1 cellular context compared by ENCODE assay signal in the genomic region with DNA sequence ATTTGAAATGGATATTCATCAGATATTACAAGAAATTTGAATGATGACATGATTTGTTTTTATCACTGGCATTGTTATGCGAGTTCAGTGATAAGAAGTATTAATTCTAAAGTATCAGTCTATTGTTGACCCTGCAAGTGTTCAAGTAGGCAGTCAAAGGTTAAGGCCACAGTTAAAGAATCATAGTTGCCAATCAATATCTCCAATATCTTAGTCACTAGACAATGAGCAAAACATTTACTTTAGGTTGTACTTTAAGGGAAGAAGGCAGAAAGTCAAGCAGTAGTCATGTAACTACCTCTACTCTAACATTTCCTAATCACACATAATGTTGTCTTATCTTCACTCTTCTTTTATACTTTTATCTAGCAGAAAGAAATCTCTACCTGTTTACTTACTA.
TF ChIP-seq lines count a peak whose summit lies in the region.

No MANE protein-coding gene starts in this region.

TF ChIP-seq in HepG2, 621 proteins besides CTCF, POLR2A, EP300 and RAD21 (continued from another document):
- TF ChIP-seq, protein P1, sequence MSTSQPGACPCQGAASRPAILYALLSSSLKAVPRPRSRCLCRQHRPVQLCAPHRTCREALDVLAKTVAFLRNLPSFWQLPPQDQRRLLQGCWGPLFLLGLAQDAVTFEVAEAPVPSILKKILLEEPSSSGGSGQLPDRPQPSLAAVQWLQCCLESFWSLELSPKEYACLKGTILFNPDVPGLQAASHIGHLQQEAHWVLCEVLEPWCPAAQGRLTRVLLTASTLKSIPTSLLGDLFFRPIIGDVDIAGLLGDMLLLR (CRISPR knock-in tag; IDR thresholded peaks at IDR 0.05): no peak
- TF ChIP-seq ZMYM4 (CRISPR knock-in tag; IDR thresholded peaks at IDR 0.05): peak; percentile 36; the same call in 1 of the 2 replicates
- peak; percentile 68; the same call in 1 of the 2 replicates for TF ChIP-seq ONECUT2 (CRISPR knock-in tag; IDR thresholded peaks at IDR 0.05)
- peak; percentile 67; the same call in 1 of the 2 replicates for TF ChIP-seq NFIC (IDR thresholded peaks at IDR 0.05; ENCODE audit: low read length)
- no peak for TF ChIP-seq MIER2 (CRISPR knock-in tag; IDR thresholded peaks at IDR 0.05)
- peak; percentile 48; the same call in 1 of the 2 replicates for TF ChIP-seq HNF4A (CRISPR knock-in tag; IDR thresholded peaks at IDR 0.05)
- TF ChIP-seq, protein P2, sequence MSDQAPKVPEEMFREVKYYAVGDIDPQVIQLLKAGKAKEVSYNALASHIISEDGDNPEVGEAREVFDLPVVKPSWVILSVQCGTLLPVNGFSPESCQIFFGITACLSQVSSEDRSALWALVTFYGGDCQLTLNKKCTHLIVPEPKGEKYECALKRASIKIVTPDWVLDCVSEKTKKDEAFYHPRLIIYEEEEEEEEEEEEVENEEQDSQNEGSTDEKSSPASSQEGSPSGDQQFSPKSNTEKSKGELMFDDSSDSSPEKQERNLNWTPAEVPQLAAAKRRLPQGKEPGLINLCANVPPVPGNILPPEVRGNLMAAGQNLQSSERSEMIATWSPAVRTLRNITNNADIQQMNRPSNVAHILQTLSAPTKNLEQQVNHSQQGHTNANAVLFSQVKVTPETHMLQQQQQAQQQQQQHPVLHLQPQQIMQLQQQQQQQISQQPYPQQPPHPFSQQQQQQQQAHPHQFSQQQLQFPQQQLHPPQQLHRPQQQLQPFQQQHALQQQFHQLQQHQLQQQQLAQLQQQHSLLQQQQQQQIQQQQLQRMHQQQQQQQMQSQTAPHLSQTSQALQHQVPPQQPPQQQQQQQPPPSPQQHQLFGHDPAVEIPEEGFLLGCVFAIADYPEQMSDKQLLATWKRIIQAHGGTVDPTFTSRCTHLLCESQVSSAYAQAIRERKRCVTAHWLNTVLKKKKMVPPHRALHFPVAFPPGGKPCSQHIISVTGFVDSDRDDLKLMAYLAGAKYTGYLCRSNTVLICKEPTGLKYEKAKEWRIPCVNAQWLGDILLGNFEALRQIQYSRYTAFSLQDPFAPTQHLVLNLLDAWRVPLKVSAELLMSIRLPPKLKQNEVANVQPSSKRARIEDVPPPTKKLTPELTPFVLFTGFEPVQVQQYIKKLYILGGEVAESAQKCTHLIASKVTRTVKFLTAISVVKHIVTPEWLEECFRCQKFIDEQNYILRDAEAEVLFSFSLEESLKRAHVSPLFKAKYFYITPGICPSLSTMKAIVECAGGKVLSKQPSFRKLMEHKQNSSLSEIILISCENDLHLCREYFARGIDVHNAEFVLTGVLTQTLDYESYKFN (CRISPR knock-in tag; conservative IDR thresholded peaks at IDR 0.05): peak; percentile 47; the same call in 1 of the 2 replicates
- TF ChIP-seq ZNF557 (CRISPR knock-in tag; IDR thresholded peaks at IDR 0.05): no peak
- TF ChIP-seq MIXL1 (CRISPR knock-in tag; IDR thresholded peaks at IDR 0.05): 0 out of 2 replicates have a peak, but pooled peaks have one; percentile 1
- TF ChIP-seq SOX6 (IDR thresholded peaks at IDR 0.05): no peak
- TF ChIP-seq SOX6 (CRISPR knock-in tag; IDR thresholded peaks at IDR 0.05): peak; percentile 84
- TF ChIP-seq RARA (CRISPR knock-in tag; IDR thresholded peaks at IDR 0.05): peak; percentile 19; the same call in 1 of the 2 replicates
- TF ChIP-seq PTBP1 (IDR thresholded peaks at IDR 0.05; ENCODE audit: low read depth, low read length, poor library complexity, severe bottlenecking): no peak
- no peak for TF ChIP-seq GATAD2A (CRISPR knock-in tag; IDR thresholded peaks at IDR 0.05)
- TF ChIP-seq, protein P3, sequence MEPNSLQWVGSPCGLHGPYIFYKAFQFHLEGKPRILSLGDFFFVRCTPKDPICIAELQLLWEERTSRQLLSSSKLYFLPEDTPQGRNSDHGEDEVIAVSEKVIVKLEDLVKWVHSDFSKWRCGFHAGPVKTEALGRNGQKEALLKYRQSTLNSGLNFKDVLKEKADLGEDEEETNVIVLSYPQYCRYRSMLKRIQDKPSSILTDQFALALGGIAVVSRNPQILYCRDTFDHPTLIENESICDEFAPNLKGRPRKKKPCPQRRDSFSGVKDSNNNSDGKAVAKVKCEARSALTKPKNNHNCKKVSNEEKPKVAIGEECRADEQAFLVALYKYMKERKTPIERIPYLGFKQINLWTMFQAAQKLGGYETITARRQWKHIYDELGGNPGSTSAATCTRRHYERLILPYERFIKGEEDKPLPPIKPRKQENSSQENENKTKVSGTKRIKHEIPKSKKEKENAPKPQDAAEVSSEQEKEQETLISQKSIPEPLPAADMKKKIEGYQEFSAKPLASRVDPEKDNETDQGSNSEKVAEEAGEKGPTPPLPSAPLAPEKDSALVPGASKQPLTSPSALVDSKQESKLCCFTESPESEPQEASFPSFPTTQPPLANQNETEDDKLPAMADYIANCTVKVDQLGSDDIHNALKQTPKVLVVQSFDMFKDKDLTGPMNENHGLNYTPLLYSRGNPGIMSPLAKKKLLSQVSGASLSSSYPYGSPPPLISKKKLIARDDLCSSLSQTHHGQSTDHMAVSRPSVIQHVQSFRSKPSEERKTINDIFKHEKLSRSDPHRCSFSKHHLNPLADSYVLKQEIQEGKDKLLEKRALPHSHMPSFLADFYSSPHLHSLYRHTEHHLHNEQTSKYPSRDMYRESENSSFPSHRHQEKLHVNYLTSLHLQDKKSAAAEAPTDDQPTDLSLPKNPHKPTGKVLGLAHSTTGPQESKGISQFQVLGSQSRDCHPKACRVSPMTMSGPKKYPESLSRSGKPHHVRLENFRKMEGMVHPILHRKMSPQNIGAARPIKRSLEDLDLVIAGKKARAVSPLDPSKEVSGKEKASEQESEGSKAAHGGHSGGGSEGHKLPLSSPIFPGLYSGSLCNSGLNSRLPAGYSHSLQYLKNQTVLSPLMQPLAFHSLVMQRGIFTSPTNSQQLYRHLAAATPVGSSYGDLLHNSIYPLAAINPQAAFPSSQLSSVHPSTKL (CRISPR knock-in tag; IDR thresholded peaks at IDR 0.05): 0 out of 2 replicates have a peak, but pooled peaks have one; percentile 9
- no peak for TF ChIP-seq CHCHD3 (CRISPR knock-in tag; IDR thresholded peaks at IDR 0.05)
- TF ChIP-seq, protein P4, sequence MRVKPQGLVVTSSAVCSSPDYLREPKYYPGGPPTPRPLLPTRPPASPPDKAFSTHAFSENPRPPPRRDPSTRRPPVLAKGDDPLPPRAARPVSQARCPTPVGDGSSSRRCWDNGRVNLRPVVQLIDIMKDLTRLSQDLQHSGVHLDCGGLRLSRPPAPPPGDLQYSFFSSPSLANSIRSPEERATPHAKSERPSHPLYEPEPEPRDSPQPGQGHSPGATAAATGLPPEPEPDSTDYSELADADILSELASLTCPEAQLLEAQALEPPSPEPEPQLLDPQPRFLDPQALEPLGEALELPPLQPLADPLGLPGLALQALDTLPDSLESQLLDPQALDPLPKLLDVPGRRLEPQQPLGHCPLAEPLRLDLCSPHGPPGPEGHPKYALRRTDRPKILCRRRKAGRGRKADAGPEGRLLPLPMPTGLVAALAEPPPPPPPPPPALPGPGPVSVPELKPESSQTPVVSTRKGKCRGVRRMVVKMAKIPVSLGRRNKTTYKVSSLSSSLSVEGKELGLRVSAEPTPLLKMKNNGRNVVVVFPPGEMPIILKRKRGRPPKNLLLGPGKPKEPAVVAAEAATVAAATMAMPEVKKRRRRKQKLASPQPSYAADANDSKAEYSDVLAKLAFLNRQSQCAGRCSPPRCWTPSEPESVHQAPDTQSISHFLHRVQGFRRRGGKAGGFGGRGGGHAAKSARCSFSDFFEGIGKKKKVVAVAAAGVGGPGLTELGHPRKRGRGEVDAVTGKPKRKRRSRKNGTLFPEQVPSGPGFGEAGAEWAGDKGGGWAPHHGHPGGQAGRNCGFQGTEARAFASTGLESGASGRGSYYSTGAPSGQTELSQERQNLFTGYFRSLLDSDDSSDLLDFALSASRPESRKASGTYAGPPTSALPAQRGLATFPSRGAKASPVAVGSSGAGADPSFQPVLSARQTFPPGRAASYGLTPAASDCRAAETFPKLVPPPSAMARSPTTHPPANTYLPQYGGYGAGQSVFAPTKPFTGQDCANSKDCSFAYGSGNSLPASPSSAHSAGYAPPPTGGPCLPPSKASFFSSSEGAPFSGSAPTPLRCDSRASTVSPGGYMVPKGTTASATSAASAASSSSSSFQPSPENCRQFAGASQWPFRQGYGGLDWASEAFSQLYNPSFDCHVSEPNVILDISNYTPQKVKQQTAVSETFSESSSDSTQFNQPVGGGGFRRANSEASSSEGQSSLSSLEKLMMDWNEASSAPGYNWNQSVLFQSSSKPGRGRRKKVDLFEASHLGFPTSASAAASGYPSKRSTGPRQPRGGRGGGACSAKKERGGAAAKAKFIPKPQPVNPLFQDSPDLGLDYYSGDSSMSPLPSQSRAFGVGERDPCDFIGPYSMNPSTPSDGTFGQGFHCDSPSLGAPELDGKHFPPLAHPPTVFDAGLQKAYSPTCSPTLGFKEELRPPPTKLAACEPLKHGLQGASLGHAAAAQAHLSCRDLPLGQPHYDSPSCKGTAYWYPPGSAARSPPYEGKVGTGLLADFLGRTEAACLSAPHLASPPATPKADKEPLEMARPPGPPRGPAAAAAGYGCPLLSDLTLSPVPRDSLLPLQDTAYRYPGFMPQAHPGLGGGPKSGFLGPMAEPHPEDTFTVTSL (CRISPR knock-in tag; IDR thresholded peaks at IDR 0.05; ENCODE audit: borderline replicate concordance): peak; percentile 63; the same call in 1 of the 2 replicates
- TF ChIP-seq HDAC1 (CRISPR knock-in tag; IDR thresholded peaks at IDR 0.05): peak; percentile 41; the same call in 1 of the 2 replicates
- TF ChIP-seq FOXP1 (IDR thresholded peaks at IDR 0.05): no peak
- TF ChIP-seq FOXP1 (CRISPR knock-in tag; IDR thresholded peaks at IDR 0.05): peak; percentile 48; the same call in 1 of the 2 replicates
